ENCODE assay signal across 15 cellular contexts in genomic region chr16:22337849-22338248, GRCh38.
"Had no signal": no experiment of that assay in that cellular context is flagged by ENCODE, and none has a peak within 500 bp of the region (broad histone marks: within the 10 kb centered on the region; RNA-seq: fewer than 3 reads in every experiment).

No MANE protein-coding gene starts in this region.

- H3K27ac Mint-ChIP-seq: memory B cell, nephron progenitor cell had no signal

- ATAC-seq: body of pancreas, foreskin keratinocyte, left colon, pancreas, psoas muscle, upper lobe of right lung had no signal

- H3K4me1 Mint-ChIP-seq: nephron progenitor cell had no signal

- DNase-seq: activated CD4-positive, alpha-beta T cell treated with anti-CD3 and anti-CD28 coated beads, Interleukin-2, amount 50 U/mL, for 48 hours; body of pancreas; cortex of kidney; foreskin keratinocyte; left colon; nephron progenitor cell; pancreas; psoas muscle; spleen; stimulated activated CD4-positive, alpha-beta T cell treated with anti-CD3 and anti-CD28 coated beads, Interleukin-4, amount 100 ng/mL, for 1 hour; stimulated activated naive CD4-positive, alpha-beta T cell treated with Interleukin-2 at 50 U/mL for 16 hours; substantia nigra; thyroid gland; upper lobe of right lung had no signal

- H3K4me3 Mint-ChIP-seq: memory B cell, nephron progenitor cell had no signal

- H3K27me3 Mint-ChIP-seq: memory B cell had no signal
